Comparison of ENCODE assay signal across 13 cellular contexts in genomic region chr12:67988600-67988999, GRCh38. TPM values are rescaled to one million over a fixed set of nuclear protein-coding genes. Genes with fewer than 3 reads are reported as not detected.
DNase-seq lines count a peak whose midpoint lies in the region; ATAC-seq and FAIRE-seq lines count a peak whose summit lies in the region.
"Had no signal": no experiment of that assay in that cellular context is flagged by ENCODE, and none has a peak within 500 bp of the region (broad histone marks: within the 10 kb centered on the region; RNA-seq: fewer than 3 reads in every experiment).

No MANE protein-coding gene starts in this region.

- H3K4me3 Mint-ChIP-seq in T-helper 17 cell: peak overlapping the region; percentile 47

- no peak overlapping the region for H3K27ac Mint-ChIP-seq in T-helper 17 cell
- H3K27ac Mint-ChIP-seq: progenitor cell of endocrine pancreas had no signal

- H3K27me3 Mint-ChIP-seq in T-helper 17 cell: peaks cover 6% of the 10 kb centered on the region
- H3K27me3 Mint-ChIP-seq: progenitor cell of endocrine pancreas had no signal

- DNase-seq in GM18507 (ENCODE audit: extremely low spot score, insufficient read length, low read depth): no peak
- DNase-seq in T-helper 17 cell: no peak
- no peak for DNase-seq in DMS153 (lab: John Stamatoyannopoulos, UW)
- no peak for DNase-seq in dermis blood vessel endothelial cell
- DNase-seq in MV-4-11 (lab: John Stamatoyannopoulos, UW): no peak
- DNase-seq in NCI-H2196 (lab: John Stamatoyannopoulos, UW; ENCODE audit: unreplicated experiment): no peak
- DNase-seq: DND-41 had no signal

- no peaks in the 10 kb centered on the region for H3K36me3 Mint-ChIP-seq in T-helper 17 cell (ENCODE audit: low read depth)

- no peaks in the 10 kb centered on the region for H3K9me3 ChIP-seq in T-helper 17 cell (ENCODE audit: control insufficient read depth, low read length, poor library complexity, severe bottlenecking)
- H3K9me3 ChIP-seq: Peyer's patch had no signal

- ATAC-seq in GM19468 (IDR thresholded peaks at IDR 0.05; ENCODE audit: extremely low read depth, unreplicated experiment): peak; percentile 80
- ATAC-seq in HG03066 (IDR thresholded peaks at IDR 0.05; ENCODE audit: low read depth, unreplicated experiment): peak; percentile 73
- no peak for ATAC-seq in T-helper 17 cell
- ATAC-seq: HepG2 had no signal

- peak; percentile 89 for FAIRE-seq in GM18507 (lab: Jason Lieb, UNC)
- FAIRE-seq: HepG2 had no signal

- H3K4me1 Mint-ChIP-seq in T-helper 17 cell: peaks cover 13% of the 10 kb centered on the region

RNA-seq across cellular contexts. Expression of gene IFNG-AS1, which starts 0.6 kb away (rescaled TPM):
- total RNA-seq in T-helper 17 cell (under 1 TPM; 0.29 to 0.42 TPM), dermis blood vessel endothelial cell (not detected in 2 replicates)
- total RNA-seq: dermis microvascular lymphatic vessel endothelial cell, HepG2, progenitor cell of endocrine pancreas had no signal
